Comparison of ENCODE assay signal across 1 cellular context in the genomic region with DNA sequence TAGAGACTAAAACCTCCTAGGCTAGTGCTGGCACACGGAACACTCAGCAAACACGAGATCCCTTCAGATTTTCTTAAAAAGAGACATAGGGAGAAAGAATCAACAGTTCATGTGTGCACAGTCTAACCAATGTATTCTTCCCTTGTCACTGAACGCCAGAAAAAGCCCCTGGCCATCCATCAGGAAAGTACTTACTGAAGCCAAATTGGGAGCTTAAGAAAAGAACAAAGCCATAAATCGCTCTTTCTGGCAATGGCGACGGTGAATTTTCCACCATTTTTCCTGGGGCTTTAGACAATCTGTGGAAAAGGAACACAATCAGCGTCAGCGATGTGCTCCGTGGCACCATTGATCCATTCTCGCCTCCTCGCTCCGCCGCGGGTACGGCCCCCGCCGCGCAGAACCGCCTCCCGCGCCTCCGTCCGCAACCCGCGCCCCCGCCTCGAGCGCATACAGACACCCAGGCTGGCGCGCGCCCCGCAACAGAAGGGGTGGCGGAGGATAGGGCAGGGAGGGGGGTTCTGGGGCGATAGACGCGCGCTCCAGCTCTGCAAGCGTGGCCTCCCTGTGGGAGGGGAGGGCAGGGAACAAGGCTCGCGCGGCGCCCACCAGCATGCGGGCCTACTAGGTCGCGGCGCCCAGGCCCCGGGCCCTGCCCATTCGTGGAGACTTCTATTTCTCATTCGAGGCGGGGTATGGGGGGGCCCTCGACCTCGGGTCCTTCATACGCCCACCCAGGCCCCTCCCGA.
TF ChIP-seq lines count a peak whose summit lies in the region.

No MANE protein-coding gene starts in this region.

TF ChIP-seq in K562, 482 proteins besides CTCF, POLR2A, EP300 and RAD21 (continued from another document and continues in another):
- TF ChIP-seq FOS (IDR thresholded peaks at IDR 0.05; ENCODE audit: extremely low read depth, insufficient read length): no peak
- TF ChIP-seq, protein P1, sequence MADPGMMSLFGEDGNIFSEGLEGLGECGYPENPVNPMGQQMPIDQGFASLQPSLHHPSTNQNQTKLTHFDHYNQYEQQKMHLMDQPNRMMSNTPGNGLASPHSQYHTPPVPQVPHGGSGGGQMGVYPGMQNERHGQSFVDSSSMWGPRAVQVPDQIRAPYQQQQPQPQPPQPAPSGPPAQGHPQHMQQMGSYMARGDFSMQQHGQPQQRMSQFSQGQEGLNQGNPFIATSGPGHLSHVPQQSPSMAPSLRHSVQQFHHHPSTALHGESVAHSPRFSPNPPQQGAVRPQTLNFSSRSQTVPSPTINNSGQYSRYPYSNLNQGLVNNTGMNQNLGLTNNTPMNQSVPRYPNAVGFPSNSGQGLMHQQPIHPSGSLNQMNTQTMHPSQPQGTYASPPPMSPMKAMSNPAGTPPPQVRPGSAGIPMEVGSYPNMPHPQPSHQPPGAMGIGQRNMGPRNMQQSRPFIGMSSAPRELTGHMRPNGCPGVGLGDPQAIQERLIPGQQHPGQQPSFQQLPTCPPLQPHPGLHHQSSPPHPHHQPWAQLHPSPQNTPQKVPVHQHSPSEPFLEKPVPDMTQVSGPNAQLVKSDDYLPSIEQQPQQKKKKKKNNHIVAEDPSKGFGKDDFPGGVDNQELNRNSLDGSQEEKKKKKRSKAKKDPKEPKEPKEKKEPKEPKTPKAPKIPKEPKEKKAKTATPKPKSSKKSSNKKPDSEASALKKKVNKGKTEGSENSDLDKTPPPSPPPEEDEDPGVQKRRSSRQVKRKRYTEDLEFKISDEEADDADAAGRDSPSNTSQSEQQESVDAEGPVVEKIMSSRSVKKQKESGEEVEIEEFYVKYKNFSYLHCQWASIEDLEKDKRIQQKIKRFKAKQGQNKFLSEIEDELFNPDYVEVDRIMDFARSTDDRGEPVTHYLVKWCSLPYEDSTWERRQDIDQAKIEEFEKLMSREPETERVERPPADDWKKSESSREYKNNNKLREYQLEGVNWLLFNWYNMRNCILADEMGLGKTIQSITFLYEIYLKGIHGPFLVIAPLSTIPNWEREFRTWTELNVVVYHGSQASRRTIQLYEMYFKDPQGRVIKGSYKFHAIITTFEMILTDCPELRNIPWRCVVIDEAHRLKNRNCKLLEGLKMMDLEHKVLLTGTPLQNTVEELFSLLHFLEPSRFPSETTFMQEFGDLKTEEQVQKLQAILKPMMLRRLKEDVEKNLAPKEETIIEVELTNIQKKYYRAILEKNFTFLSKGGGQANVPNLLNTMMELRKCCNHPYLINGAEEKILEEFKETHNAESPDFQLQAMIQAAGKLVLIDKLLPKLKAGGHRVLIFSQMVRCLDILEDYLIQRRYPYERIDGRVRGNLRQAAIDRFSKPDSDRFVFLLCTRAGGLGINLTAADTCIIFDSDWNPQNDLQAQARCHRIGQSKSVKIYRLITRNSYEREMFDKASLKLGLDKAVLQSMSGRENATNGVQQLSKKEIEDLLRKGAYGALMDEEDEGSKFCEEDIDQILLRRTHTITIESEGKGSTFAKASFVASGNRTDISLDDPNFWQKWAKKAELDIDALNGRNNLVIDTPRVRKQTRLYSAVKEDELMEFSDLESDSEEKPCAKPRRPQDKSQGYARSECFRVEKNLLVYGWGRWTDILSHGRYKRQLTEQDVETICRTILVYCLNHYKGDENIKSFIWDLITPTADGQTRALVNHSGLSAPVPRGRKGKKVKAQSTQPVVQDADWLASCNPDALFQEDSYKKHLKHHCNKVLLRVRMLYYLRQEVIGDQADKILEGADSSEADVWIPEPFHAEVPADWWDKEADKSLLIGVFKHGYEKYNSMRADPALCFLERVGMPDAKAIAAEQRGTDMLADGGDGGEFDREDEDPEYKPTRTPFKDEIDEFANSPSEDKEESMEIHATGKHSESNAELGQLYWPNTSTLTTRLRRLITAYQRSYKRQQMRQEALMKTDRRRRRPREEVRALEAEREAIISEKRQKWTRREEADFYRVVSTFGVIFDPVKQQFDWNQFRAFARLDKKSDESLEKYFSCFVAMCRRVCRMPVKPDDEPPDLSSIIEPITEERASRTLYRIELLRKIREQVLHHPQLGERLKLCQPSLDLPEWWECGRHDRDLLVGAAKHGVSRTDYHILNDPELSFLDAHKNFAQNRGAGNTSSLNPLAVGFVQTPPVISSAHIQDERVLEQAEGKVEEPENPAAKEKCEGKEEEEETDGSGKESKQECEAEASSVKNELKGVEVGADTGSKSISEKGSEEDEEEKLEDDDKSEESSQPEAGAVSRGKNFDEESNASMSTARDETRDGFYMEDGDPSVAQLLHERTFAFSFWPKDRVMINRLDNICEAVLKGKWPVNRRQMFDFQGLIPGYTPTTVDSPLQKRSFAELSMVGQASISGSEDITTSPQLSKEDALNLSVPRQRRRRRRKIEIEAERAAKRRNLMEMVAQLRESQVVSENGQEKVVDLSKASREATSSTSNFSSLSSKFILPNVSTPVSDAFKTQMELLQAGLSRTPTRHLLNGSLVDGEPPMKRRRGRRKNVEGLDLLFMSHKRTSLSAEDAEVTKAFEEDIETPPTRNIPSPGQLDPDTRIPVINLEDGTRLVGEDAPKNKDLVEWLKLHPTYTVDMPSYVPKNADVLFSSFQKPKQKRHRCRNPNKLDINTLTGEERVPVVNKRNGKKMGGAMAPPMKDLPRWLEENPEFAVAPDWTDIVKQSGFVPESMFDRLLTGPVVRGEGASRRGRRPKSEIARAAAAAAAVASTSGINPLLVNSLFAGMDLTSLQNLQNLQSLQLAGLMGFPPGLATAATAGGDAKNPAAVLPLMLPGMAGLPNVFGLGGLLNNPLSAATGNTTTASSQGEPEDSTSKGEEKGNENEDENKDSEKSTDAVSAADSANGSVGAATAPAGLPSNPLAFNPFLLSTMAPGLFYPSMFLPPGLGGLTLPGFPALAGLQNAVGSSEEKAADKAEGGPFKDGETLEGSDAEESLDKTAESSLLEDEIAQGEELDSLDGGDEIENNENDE (IDR thresholded peaks at IDR 0.05; ENCODE audit: low read depth, low read length): no peak
- no peak for TF ChIP-seq ZNF764 (CRISPR knock-in tag; IDR thresholded peaks at IDR 0.05; ENCODE audit: low read depth)
- no peak for TF ChIP-seq CBX3 (IDR thresholded peaks at IDR 0.05; ENCODE audit: borderline replicate concordance in 1 of 2, low read length in 2 of 2)
- TF ChIP-seq, protein P2, sequence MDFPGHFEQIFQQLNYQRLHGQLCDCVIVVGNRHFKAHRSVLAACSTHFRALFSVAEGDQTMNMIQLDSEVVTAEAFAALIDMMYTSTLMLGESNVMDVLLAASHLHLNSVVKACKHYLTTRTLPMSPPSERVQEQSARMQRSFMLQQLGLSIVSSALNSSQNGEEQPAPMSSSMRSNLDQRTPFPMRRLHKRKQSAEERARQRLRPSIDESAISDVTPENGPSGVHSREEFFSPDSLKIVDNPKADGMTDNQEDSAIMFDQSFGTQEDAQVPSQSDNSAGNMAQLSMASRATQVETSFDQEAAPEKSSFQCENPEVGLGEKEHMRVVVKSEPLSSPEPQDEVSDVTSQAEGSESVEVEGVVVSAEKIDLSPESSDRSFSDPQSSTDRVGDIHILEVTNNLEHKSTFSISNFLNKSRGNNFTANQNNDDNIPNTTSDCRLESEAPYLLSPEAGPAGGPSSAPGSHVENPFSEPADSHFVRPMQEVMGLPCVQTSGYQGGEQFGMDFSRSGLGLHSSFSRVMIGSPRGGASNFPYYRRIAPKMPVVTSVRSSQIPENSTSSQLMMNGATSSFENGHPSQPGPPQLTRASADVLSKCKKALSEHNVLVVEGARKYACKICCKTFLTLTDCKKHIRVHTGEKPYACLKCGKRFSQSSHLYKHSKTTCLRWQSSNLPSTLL (IDR thresholded peaks at IDR 0.05): no peak
- TF ChIP-seq, protein P3, sequence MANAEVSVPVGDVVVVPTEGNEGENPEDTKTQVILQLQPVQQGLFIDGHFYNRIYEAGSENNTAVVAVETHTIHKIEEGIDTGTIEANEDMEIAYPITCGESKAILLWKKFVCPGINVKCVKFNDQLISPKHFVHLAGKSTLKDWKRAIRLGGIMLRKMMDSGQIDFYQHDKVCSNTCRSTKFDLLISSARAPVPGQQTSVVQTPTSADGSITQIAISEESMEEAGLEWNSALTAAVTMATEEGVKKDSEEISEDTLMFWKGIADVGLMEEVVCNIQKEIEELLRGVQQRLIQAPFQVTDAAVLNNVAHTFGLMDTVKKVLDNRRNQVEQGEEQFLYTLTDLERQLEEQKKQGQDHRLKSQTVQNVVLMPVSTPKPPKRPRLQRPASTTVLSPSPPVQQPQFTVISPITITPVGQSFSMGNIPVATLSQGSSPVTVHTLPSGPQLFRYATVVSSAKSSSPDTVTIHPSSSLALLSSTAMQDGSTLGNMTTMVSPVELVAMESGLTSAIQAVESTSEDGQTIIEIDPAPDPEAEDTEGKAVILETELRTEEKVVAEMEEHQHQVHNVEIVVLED (CRISPR knock-in tag; IDR thresholded peaks at IDR 0.05): no peak
- no peak for TF ChIP-seq GATAD2B (IDR thresholded peaks at IDR 0.05; ENCODE audit: borderline replicate concordance)
- no peak for TF ChIP-seq THRAP3 (IDR thresholded peaks at IDR 0.05; ENCODE audit: borderline replicate concordance)
- TF ChIP-seq, protein P4, sequence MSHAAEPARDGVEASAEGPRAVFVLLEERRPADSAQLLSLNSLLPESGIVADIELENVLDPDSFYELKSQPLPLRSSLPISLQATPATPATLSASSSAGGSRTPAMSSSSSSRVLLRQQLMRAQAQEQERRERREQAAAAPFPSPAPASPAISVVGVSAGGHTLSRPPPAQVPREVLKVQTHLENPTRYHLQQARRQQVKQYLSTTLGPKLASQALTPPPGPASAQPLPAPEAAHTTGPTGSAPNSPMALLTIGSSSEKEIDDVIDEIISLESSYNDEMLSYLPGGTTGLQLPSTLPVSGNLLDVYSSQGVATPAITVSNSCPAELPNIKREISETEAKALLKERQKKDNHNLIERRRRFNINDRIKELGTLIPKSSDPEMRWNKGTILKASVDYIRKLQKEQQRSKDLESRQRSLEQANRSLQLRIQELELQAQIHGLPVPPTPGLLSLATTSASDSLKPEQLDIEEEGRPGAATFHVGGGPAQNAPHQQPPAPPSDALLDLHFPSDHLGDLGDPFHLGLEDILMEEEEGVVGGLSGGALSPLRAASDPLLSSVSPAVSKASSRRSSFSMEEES (CRISPR knock-in tag; IDR thresholded peaks at IDR 0.05): no peak
- peak; percentile 45 for TF ChIP-seq RBM22 (IDR thresholded peaks at IDR 0.05; ENCODE audit: low read depth, low read length, poor library complexity, severe bottlenecking)
- TF ChIP-seq XRCC3 (IDR thresholded peaks at IDR 0.05): no peak
- TF ChIP-seq, protein P5, sequence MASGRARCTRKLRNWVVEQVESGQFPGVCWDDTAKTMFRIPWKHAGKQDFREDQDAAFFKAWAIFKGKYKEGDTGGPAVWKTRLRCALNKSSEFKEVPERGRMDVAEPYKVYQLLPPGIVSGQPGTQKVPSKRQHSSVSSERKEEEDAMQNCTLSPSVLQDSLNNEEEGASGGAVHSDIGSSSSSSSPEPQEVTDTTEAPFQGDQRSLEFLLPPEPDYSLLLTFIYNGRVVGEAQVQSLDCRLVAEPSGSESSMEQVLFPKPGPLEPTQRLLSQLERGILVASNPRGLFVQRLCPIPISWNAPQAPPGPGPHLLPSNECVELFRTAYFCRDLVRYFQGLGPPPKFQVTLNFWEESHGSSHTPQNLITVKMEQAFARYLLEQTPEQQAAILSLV (tag; IDR thresholded peaks at IDR 0.05): no peak
- no peak for TF ChIP-seq RFX7 (CRISPR knock-in tag; IDR thresholded peaks at IDR 0.05)
- TF ChIP-seq SMC3 (conservative IDR thresholded peaks at IDR 0.05; ENCODE audit: insufficient read depth, low read depth, low read length): no peak
- no peak for TF ChIP-seq MIER1 (IDR thresholded peaks at IDR 0.05; ENCODE audit: low read depth)
- TF ChIP-seq, protein P6, sequence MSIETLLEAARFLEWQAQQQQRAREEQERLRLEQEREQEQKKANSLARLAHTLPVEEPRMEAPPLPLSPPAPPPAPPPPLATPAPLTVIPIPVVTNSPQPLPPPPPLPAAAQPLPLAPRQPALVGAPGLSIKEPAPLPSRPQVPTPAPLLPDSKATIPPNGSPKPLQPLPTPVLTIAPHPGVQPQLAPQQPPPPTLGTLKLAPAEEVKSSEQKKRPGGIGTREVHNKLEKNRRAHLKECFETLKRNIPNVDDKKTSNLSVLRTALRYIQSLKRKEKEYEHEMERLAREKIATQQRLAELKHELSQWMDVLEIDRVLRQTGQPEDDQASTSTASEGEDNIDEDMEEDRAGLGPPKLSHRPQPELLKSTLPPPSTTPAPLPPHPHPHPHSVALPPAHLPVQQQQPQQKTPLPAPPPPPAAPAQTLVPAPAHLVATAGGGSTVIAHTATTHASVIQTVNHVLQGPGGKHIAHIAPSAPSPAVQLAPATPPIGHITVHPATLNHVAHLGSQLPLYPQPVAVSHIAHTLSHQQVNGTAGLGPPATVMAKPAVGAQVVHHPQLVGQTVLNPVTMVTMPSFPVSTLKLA (conservative IDR thresholded peaks at IDR 0.05): peak in 1 of 2 experiments; percentile 52; a peak in 1 of 4 replicates
- no peak for TF ChIP-seq PTTG1 (tag; IDR thresholded peaks at IDR 0.05; ENCODE audit: low read depth)
- no peak for TF ChIP-seq ZC3H8 (IDR thresholded peaks at IDR 0.05)
- TF ChIP-seq, protein P7, sequence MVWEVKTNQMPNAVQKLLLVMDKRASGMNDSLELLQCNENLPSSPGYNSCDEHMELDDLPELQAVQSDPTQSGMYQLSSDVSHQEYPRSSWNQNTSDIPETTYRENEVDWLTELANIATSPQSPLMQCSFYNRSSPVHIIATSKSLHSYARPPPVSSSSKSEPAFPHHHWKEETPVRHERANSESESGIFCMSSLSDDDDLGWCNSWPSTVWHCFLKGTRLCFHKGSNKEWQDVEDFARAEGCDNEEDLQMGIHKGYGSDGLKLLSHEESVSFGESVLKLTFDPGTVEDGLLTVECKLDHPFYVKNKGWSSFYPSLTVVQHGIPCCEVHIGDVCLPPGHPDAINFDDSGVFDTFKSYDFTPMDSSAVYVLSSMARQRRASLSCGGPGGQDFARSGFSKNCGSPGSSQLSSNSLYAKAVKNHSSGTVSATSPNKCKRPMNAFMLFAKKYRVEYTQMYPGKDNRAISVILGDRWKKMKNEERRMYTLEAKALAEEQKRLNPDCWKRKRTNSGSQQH (CRISPR knock-in tag; IDR thresholded peaks at IDR 0.05): 0 out of 2 replicates have a peak, but pooled peaks have one; percentile 71
- TF ChIP-seq, protein P8, sequence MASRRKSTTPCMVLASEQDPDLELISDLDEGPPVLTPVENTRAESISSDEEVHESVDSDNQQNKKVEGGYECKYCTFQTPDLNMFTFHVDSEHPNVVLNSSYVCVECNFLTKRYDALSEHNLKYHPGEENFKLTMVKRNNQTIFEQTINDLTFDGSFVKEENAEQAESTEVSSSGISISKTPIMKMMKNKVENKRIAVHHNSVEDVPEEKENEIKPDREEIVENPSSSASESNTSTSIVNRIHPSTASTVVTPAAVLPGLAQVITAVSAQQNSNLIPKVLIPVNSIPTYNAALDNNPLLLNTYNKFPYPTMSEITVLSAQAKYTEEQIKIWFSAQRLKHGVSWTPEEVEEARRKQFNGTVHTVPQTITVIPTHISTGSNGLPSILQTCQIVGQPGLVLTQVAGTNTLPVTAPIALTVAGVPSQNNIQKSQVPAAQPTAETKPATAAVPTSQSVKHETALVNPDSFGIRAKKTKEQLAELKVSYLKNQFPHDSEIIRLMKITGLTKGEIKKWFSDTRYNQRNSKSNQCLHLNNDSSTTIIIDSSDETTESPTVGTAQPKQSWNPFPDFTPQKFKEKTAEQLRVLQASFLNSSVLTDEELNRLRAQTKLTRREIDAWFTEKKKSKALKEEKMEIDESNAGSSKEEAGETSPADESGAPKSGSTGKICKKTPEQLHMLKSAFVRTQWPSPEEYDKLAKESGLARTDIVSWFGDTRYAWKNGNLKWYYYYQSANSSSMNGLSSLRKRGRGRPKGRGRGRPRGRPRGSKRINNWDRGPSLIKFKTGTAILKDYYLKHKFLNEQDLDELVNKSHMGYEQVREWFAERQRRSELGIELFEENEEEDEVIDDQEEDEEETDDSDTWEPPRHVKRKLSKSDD (conservative IDR thresholded peaks at IDR 0.05; ENCODE audit: low read length): no peak
